ENCODE assay signal across 1 cellular context in genomic region chr18:9577361-9577760, GRCh38.
TF ChIP-seq lines count a peak whose summit lies in the region.

No MANE protein-coding gene starts in this region.

TF ChIP-seq in GM23338, 12 proteins besides CTCF, POLR2A, EP300 and RAD21 (continued from another document):
- TF ChIP-seq REST (IDR thresholded peaks at IDR 0.05; ENCODE audit: unreplicated experiment), result no peak
- no peak for TF ChIP-seq STAT1 (IDR thresholded peaks at IDR 0.05; ENCODE audit: unreplicated experiment)
TF ChIP-seq in GM23338: peak in this region for 0.
